ENCODE assay signal across 14 cellular contexts in genomic region chr2:241029599-241030332, GRCh38. TPM values are rescaled to one million over a fixed set of nuclear protein-coding genes. Genes with fewer than 3 reads are reported as not detected.
DNase-seq lines count a peak whose midpoint lies in the region; ATAC-seq, FAIRE-seq and TF ChIP-seq lines count a peak whose summit lies in the region.
"Had no signal": no experiment of that assay in that cellular context is flagged by ENCODE, and none has a peak within 500 bp of the region (broad histone marks: within the 10 kb centered on the region; RNA-seq: fewer than 3 reads in every experiment).

No MANE protein-coding gene starts in this region.

- H3K27ac Mint-ChIP-seq in natural killer cell treated with Interleukin-12 subunit alpha and Interleukin-12 subunit beta and Interleukin-15 and Interleukin-18, amount 100 ng/mL, for 72 hours, result no peak overlapping the region
- no peak overlapping the region for H3K27ac Mint-ChIP-seq in natural killer cell
- H3K27ac Mint-ChIP-seq: CD8-positive, alpha-beta T cell had no signal

- H3K9ac ChIP-seq in kidney (ENCODE audit: low read length in 2 of 2), result no peak overlapping the region

- H3K9me3 Mint-ChIP-seq in natural killer cell treated with Interleukin-12 subunit alpha and Interleukin-12 subunit beta and Interleukin-15 and Interleukin-18, amount 100 ng/mL, for 72 hours, result peaks cover 4% of the 10 kb centered on the region
- peaks cover 10 to 13% of the 10 kb centered on the region in 2 donors for H3K9me3 Mint-ChIP-seq in natural killer cell

- H3K36me3 Mint-ChIP-seq in natural killer cell treated with Interleukin-12 subunit alpha and Interleukin-12 subunit beta and Interleukin-15 and Interleukin-18, amount 100 ng/mL, for 72 hours, result peaks cover 17% of the 10 kb centered on the region
- peaks cover 20% of the 10 kb centered on the region for H3K36me3 Mint-ChIP-seq in natural killer cell

- H3K36me3 ChIP-seq in kidney (ENCODE audit: control insufficient read depth in 1 of 2, insufficient read depth in 2 of 2, low read length in 2 of 2) (no peaks in the 10 kb centered on the region), psoas muscle (ENCODE audit: insufficient read depth in 1 of 2, low read depth in 1 of 2) (peaks cover 0 to 44% of the 10 kb centered on the region in 2 donors), aorta (ENCODE audit: control insufficient read depth in 1 of 2, insufficient read depth in 2 of 2, low read length in 1 of 2) (peaks cover 0 to 3% of the 10 kb centered on the region in 2 donors)

- no peak for FAIRE-seq in kidney (lab: Jason Lieb, UNC)

- no peak for DNase-seq in natural killer cell treated with Interleukin-12 subunit alpha and Interleukin-12 subunit beta and Interleukin-15 and Interleukin-18, amount 100 ng/mL, for 72 hours (ENCODE audit: low spot score)
- DNase-seq in natural killer cell (no peak), kidney (peak; percentile 61), psoas muscle (no peak), aorta (no peak), middle frontal gyrus (ENCODE audit: extremely low spot score, low spot score) (no peak), GM19240 (ENCODE audit: insufficient read length, low spot score) (no peak)
- DNase-seq: CD8-positive, alpha-beta T cell; DMS79; HCEC 1CT; NCI-H187; NCI-H226; NCI-H524 treated with DMSO at 0.1 percent for 48 hours; Peyer's patch had no signal

- WGBS in psoas muscle, 3 donors, result 84 to 93% (median 92%) methylated on average over 15 to 17 of the region's 17 CpGs
- 91 to 92% methylated on average over 17 of the region's 17 CpGs for WGBS in aorta, 2 donors

- TF ChIP-seq CTCF in natural killer cell (IDR thresholded peaks at IDR 0.05) (no peak), kidney (IDR thresholded peaks at IDR 0.05; ENCODE audit: borderline replicate concordance, extremely low read depth, insufficient read depth) (no peak), psoas muscle (IDR thresholded peaks at IDR 0.05) (no peak)

- H3K9me3 ChIP-seq in kidney (ENCODE audit: control insufficient read depth in 1 of 2, low read length in 2 of 2) (peaks cover 0 to 16% of the 10 kb centered on the region in 2 donors), psoas muscle (peaks cover 17% of the 10 kb centered on the region), aorta (ENCODE audit: control insufficient read depth, low read length) (no peaks in the 10 kb centered on the region)

- no peak overlapping the region for H3K4me3 ChIP-seq in kidney (ENCODE audit: low read length in 2 of 2)
- H3K4me3 ChIP-seq in psoas muscle, result no peak overlapping the region
- no peak overlapping the region for H3K4me3 ChIP-seq in aorta (ENCODE audit: low read length in 2 of 2)
- H3K4me3 ChIP-seq: Peyer's patch had no signal

- no peaks in the 10 kb centered on the region for H3K27me3 ChIP-seq in psoas muscle (ENCODE audit: insufficient read depth in 3 of 3, low read length in 2 of 3)
- no peaks in the 10 kb centered on the region for H3K27me3 ChIP-seq in aorta (ENCODE audit: control insufficient read depth in 1 of 2, insufficient read depth in 2 of 2, low read length in 1 of 2)
- H3K27me3 ChIP-seq: Peyer's patch had no signal

- no peaks in the 10 kb centered on the region for H3K4me1 Mint-ChIP-seq in natural killer cell treated with Interleukin-12 subunit alpha and Interleukin-12 subunit beta and Interleukin-15 and Interleukin-18, amount 100 ng/mL, for 72 hours (ENCODE audit: low read depth in 2 of 2)
- no peaks in the 10 kb centered on the region for H3K4me1 Mint-ChIP-seq in natural killer cell

- intact Hi-C loops in natural killer cell (cut with micrococcal nuclease) (no loop called here), kidney (cut with DNase I) (no loop called here), psoas muscle (cut with DNase I) (no loop called here), aorta (cut with DNase I) (no loop called here)

- H3K4me1 ChIP-seq in kidney (ENCODE audit: control insufficient read depth in 1 of 2, insufficient read depth in 1 of 2, low read depth in 1 of 2, low read length in 2 of 2) (no peaks in the 10 kb centered on the region), psoas muscle (no peaks in the 10 kb centered on the region), aorta (ENCODE audit: control insufficient read depth in 1 of 2, insufficient read depth in 2 of 2, low read length in 2 of 2) (no peaks in the 10 kb centered on the region)
- H3K4me1 ChIP-seq: Peyer's patch had no signal

- peak; percentile 34 to 42 for ATAC-seq in natural killer cell treated with Interleukin-12 subunit alpha and Interleukin-12 subunit beta and Interleukin-15 and Interleukin-18, amount 100 ng/mL, for 72 hours
- ATAC-seq in natural killer cell (no peak), psoas muscle (peak in 3 of 4 donors; percentile 12 to 20 (median 14)), aorta (ENCODE audit: low FRiP score) (peak; percentile 50)
- ATAC-seq: CD8-positive, alpha-beta T cell had no signal

- H3K27me3 Mint-ChIP-seq in natural killer cell treated with Interleukin-12 subunit alpha and Interleukin-12 subunit beta and Interleukin-15 and Interleukin-18, amount 100 ng/mL, for 72 hours, result peaks cover 2 to 6% of the 10 kb centered on the region in 2 donors
- no peaks in the 10 kb centered on the region for H3K27me3 Mint-ChIP-seq in natural killer cell (ENCODE audit: low read depth in 2 of 2)

- H3K27ac ChIP-seq in kidney (ENCODE audit: low read depth in 2 of 2, low read length in 2 of 2) (no peak overlapping the region), psoas muscle (no peak overlapping the region), aorta (ENCODE audit: low read depth in 1 of 2, low read length in 2 of 2) (no peak overlapping the region)
- H3K27ac ChIP-seq: Peyer's patch had no signal

- H3K4me3 Mint-ChIP-seq in natural killer cell treated with Interleukin-12 subunit alpha and Interleukin-12 subunit beta and Interleukin-15 and Interleukin-18, amount 100 ng/mL, for 72 hours, result no peak overlapping the region
- no peak overlapping the region for H3K4me3 Mint-ChIP-seq in natural killer cell
- H3K4me3 Mint-ChIP-seq: CD8-positive, alpha-beta T cell had no signal

RNA-seq across cellular contexts. Expression of gene SNED1, which starts 31.3 kb away (rescaled TPM):
- under 1 TPM in 1 of 2 donors, not detected in 1; 0.14 TPM for total RNA-seq in natural killer cell treated with Interleukin-12 subunit alpha and Interleukin-12 subunit beta and Interleukin-15 and Interleukin-18, amount 100 ng/mL, for 72 hours
- 1 to 10 TPM in 2 of 3 donors, under 1 TPM in 1; 0.97 to 4.9 (median 2.5) TPM for total RNA-seq in natural killer cell
- 42.1 TPM for total RNA-seq in kidney
- polyA plus RNA-seq in kidney (ENCODE audit: insufficient read depth, low read depth, low replicate concordance), result 3.0 TPM
- total RNA-seq in psoas muscle, result 10 to 100 TPM in 2 of 4 donors, 1 to 10 TPM in 2; 8.6 to 36.9 (median 11.1) TPM
- polyA plus RNA-seq in psoas muscle, result 1 to 10 TPM; 7.8 to 9.2 (median 9.2) TPM
- total RNA-seq in aorta, result 100 to 1,000 TPM; 108 to 149 TPM
- 10 to 100 TPM in 1 of 2 donors, 1 to 10 TPM in 1; 5.9 to 27.3 TPM for polyA plus RNA-seq in aorta

Comparison
In these comparisons a context has a peak if more than half of its experiments do, and no peak if none do; other contexts are left out.
1. ATAC-seq: peak in natural killer cell treated with Interleukin-12 subunit alpha and Interleukin-12 subunit beta and Interleukin-15 and Interleukin-18, amount 100 ng/mL, for 72 hours (2 of 2), psoas muscle (3 of 4) and aorta (single experiment); none in natural killer cell (0 of 3).